1 cellular context compared by ENCODE assay signal in the genomic region with DNA sequence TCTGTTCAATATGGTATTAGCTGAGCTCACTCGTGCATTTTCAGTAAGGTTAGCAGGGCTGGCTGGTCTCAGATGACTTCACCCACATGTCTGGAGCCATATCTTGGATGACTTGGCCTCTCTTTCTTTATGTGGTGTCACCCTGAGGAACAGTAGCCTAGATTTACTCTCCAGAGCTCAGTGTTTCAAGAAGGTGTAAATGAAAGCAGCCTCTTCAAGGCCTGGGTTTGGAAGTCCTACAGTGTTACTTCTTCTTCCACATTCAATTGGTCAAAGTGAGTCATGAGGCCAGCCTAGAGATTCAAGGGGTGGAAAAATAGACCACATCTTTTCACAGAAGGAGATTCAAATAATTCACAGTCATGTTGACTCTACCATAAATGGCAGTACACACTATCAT.
TF ChIP-seq lines count a peak whose summit lies in the region.

No MANE protein-coding gene starts in this region.

TF ChIP-seq in IMR-90, 13 proteins besides CTCF, POLR2A, EP300 and RAD21 (continued from another document):
- TF ChIP-seq RCOR1 (IDR thresholded peaks at IDR 0.05; ENCODE audit: insufficient replicate concordance, low read length) (no peak), NFE2L2 (IDR thresholded peaks at IDR 0.05; ENCODE audit: low read depth, low read length) (no peak), CHD1 (IDR thresholded peaks at IDR 0.05; ENCODE audit: low read depth, low read length) (no peak), MAZ (IDR thresholded peaks at IDR 0.05; ENCODE audit: borderline replicate concordance, low read depth, low read length) (no peak)
TF ChIP-seq in IMR-90: peak in this region for 0.
